ENCODE assay signal across 3 cellular contexts in the genomic region with DNA sequence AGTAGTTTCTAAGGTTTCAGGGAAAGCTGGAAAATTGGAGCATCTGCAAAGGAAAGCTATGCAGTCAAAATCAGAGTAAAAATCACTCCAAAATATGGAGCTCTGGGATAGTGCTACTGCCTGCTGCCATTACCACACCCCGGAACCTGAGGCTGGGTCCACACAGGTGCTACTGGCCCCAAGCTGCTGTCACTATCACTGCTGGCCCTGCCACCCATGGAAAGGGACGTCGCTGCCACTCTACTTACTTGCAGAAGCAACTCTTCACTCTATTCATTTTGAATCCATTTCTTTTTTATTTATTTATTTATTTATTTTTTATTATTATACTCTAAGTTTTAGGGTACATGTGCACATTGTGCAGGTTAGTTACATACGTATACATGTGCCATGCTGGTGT.
"Had no signal": no experiment of that assay in that cellular context is flagged by ENCODE, and none has a peak within 500 bp of the region (broad histone marks: within the 10 kb centered on the region; RNA-seq: fewer than 3 reads in every experiment).

No MANE protein-coding gene starts in this region.

- H3K4me3 ChIP-seq: GM12878 had no signal

- ATAC-seq: GM12878 had no signal

- DNase-seq: GDM1, GF-D8 had no signal
